ENCODE assay signal across 22 cellular contexts in genomic region chr11:108793138-108793537, GRCh38.
"Had no signal": no experiment of that assay in that cellular context is flagged by ENCODE, and none has a peak within 500 bp of the region (broad histone marks: within the 10 kb centered on the region; RNA-seq: fewer than 3 reads in every experiment).

No MANE protein-coding gene starts in this region.

- H3K9me3 ChIP-seq: gastrocnemius medialis, lower lobe of right lung, prostate gland, right atrium auricular region, sigmoid colon, stomach, thyroid gland had no signal

- H3K4me3 ChIP-seq: gastrocnemius medialis, lower lobe of right lung, prostate gland, right atrium auricular region, sigmoid colon, stomach, thyroid gland had no signal

- ATAC-seq: esophagus mucosa; gastrocnemius medialis; lower lobe of right lung; naive thymus-derived CD8-positive, alpha-beta T cell; stimulated activated effector memory CD8-positive, alpha-beta T cell treated with anti-CD3 and anti-CD28 coated beads, Interleukin-12 subunit alpha, Interleukin-12 subunit beta, amount 100 ng/mL, for 72 hours had no signal

- H3K36me3 ChIP-seq: gastrocnemius medialis, lower lobe of right lung, prostate gland, right atrium auricular region, sigmoid colon, stomach, thyroid gland had no signal

- DNase-seq: effector CD8-positive, alpha-beta T cell; endodermal cell; foreskin fibroblast; gastrocnemius medialis; head of caudate nucleus; left ventricle myocardium superior; lower lobe of right lung; naive thymus-derived CD8-positive, alpha-beta T cell; nephron progenitor cell; nucleus accumbens; sigmoid colon; stimulated activated CD4-positive, alpha-beta T cell treated with anti-CD3 and anti-CD28 coated beads, Interleukin-2, amount 100 ng/mL, for 24 hours; stimulated activated CD4-positive, alpha-beta T cell treated with anti-CD3 and anti-CD28 coated beads, Interleukin-4, amount 100 ng/mL, for 24 hours; stimulated activated naive CD4-positive, alpha-beta T cell treated with Interleukin-2 at 50 U/mL for 16 hours; stomach; thyroid gland; trophoblast cell had no signal

- H3K27ac ChIP-seq: epithelial cell of prostate, gastrocnemius medialis, lower lobe of right lung, prostate gland, right atrium auricular region, sigmoid colon, stomach, thyroid gland had no signal

- H3K4me1 ChIP-seq: gastrocnemius medialis, lower lobe of right lung, prostate gland, sigmoid colon, stomach, thyroid gland had no signal

- H3K27me3 ChIP-seq: gastrocnemius medialis, right atrium auricular region, sigmoid colon, stomach, thyroid gland had no signal
